In genomic region chr11:94602430-94603372, GRCh38 we compare ENCODE assay signal across 8 cellular contexts. TPM values are rescaled to one million over a fixed set of nuclear protein-coding genes. Genes with fewer than 3 reads are reported as not detected.
DNase-seq lines count a peak whose midpoint lies in the region; ATAC-seq and TF ChIP-seq lines count a peak whose summit lies in the region.

No MANE protein-coding gene starts in this region.

- peak; percentile 74 for ATAC-seq in GM21526 (IDR thresholded peaks at IDR 0.05; ENCODE audit: low FRiP score, unreplicated experiment)

- no peaks in the 10 kb centered on the region for H4K20me1 ChIP-seq in fibroblast of lung (ENCODE audit: control insufficient read depth, extremely low read depth, insufficient read depth, low read length)

- H3K4me1 ChIP-seq in fibroblast of lung (ENCODE audit: control insufficient read depth, extremely low read depth, insufficient read depth, low read length) (no peaks in the 10 kb centered on the region), neutrophil (ENCODE audit: control insufficient read depth in 1 of 2, insufficient read depth in 1 of 2, low read depth in 1 of 2, low read length in 1 of 2) (peaks cover 17 to 18% of the 10 kb centered on the region in 2 experiments)

- no peaks in the 10 kb centered on the region for H3K79me2 ChIP-seq in fibroblast of lung (ENCODE audit: control insufficient read depth, insufficient read depth, low read length)

- no peak overlapping the region for H2AFZ ChIP-seq in fibroblast of lung (ENCODE audit: low read length)

- H3K27ac ChIP-seq in fibroblast of lung (ENCODE audit: insufficient read depth, low read length) (no peak overlapping the region), neutrophil (peak overlapping the region; percentile 79)

- no peak overlapping the region for H3K9ac ChIP-seq in fibroblast of lung (ENCODE audit: insufficient read depth, low read length)

- TF ChIP-seq CTCF in GM12865 (IDR thresholded peaks at IDR 0.05; ENCODE audit: insufficient read depth, low read depth, low read length, missing control alignments) (peak; percentile 34), fibroblast of lung (conservative IDR thresholded peaks at IDR 0.05 in 1 of 2, IDR thresholded peaks at IDR 0.05 in 1 of 2; ENCODE audit: low read depth in 1 of 2, low read length in 2 of 2) (peak; percentile 41 to 74), neutrophil (IDR thresholded peaks at IDR 0.05) (no peak)

- peak; percentile 70 for DNase-seq in GM12865 (ENCODE audit: low read depth)
- DNase-seq in HPDE6-E6E7 (ENCODE audit: extremely low spot score): peak; percentile 50
- peak; percentile 86 for DNase-seq in SW480 (ENCODE audit: low spot score)
- DNase-seq in fibroblast of lung (ENCODE audit: low read depth in 2 of 2): peak; percentile 77 to 88
- no peak for DNase-seq in germinal center (ENCODE audit: low spot score)
- DNase-seq in NCI-H526 (lab: John Stamatoyannopoulos, UW): no peak

- H3K9me3 ChIP-seq in fibroblast of lung (ENCODE audit: control insufficient read depth, insufficient read depth, low read depth, low read length): no peaks in the 10 kb centered on the region
- H3K9me3 ChIP-seq in neutrophil: no peaks in the 10 kb centered on the region

- H3K4me2 ChIP-seq in fibroblast of lung (ENCODE audit: extremely low read depth, insufficient read depth, low read length): no peak overlapping the region

- H3K4me3 ChIP-seq in GM12865 (ENCODE audit: low read depth, low read length): no peak overlapping the region
- no peak overlapping the region for H3K4me3 ChIP-seq in fibroblast of lung (replicated peaks in 1 of 4; ENCODE audit: control extremely low read depth in 1 of 4, insufficient read depth in 1 of 4, low read depth in 3 of 4, low read length in 4 of 4)
- H3K4me3 ChIP-seq in neutrophil (ENCODE audit: low read depth in 1 of 2, low read length in 1 of 2): peak overlapping the region in 1 of 2 experiments; percentile 35

- H3K27me3 ChIP-seq in fibroblast of lung (ENCODE audit: control insufficient read depth, insufficient read depth, low read length): no peaks in the 10 kb centered on the region
- H3K27me3 ChIP-seq in neutrophil: no peaks in the 10 kb centered on the region

- H3K36me3 ChIP-seq in fibroblast of lung (ENCODE audit: control insufficient read depth, insufficient read depth, low read length) (no peaks in the 10 kb centered on the region), neutrophil (peaks cover 15% of the 10 kb centered on the region)

RNA-seq across cellular contexts. Expression of gene PIWIL4, which starts 35.5 kb away (rescaled TPM):
- 3.3 and 3.6 TPM in 2 replicates for total RNA-seq in fibroblast of lung
- 0.76 and 1.2 TPM in 2 replicates for polyA plus RNA-seq in fibroblast of lung
- polyA plus RNA-seq in fibroblast of lung (2012): 0.24 and 0.71 TPM in 2 replicates
- polyA minus RNA-seq in fibroblast of lung (ENCODE audit: low replicate concordance): not detected in 2 replicates

RNA-seq across cellular contexts. Expression of gene FUT4, which starts 59.0 kb away (rescaled TPM):
- total RNA-seq in fibroblast of lung: 5.1 and 5.4 TPM in 2 replicates
- polyA plus RNA-seq in fibroblast of lung: 2.7 and 2.8 TPM in 2 replicates
- polyA plus RNA-seq in fibroblast of lung (2012): 2.5 and 2.7 TPM in 2 replicates
- 0.75 and 0.93 TPM in 2 replicates for polyA minus RNA-seq in fibroblast of lung (ENCODE audit: low replicate concordance)

Comparison
In these comparisons a context has a peak if more than half of its experiments do, and no peak if none do; other contexts are left out.
1. DNase-seq: peak in GM12865 (single experiment), HPDE6-E6E7 (single experiment), SW480 (single experiment) and fibroblast of lung (2 of 2); none in germinal center (single experiment) and NCI-H526 (0 of 2).